ENCODE assay signal across 7 cellular contexts in genomic region chr3:195691596-195692360, GRCh38. TPM values are rescaled to one million over a fixed set of nuclear protein-coding genes. Genes with fewer than 3 reads are reported as not detected.
DNase-seq lines count a peak whose midpoint lies in the region; ATAC-seq, FAIRE-seq and TF ChIP-seq lines count a peak whose summit lies in the region.
"Not testable (repeated sequence)": the region's sequence is repeated elsewhere in the genome, so short reads cannot be mapped to it uniquely, and the experiment has no call there.

No MANE protein-coding gene starts in this region.

- peaks cover 32 to 46% of the 10 kb centered on the region in 2 donors for H3K36me3 Mint-ChIP-seq in activated naive CD4-positive, alpha-beta T cell treated with anti-CD3 and anti-CD28 coated beads, Interleukin-2, amount 50 U/mL, for 72 hours
- H3K36me3 Mint-ChIP-seq in brain: peaks cover 60% of the 10 kb centered on the region

- not testable (repeated sequence) for H3K4me2 ChIP-seq in HepG2 (ENCODE audit: low read depth, low read length)

- not testable (repeated sequence) for H3K4me3 ChIP-seq in WERI-Rb-1 (ENCODE audit: low read depth, low read length); HepG2 (replicated peaks in 1 of 3; ENCODE audit: insufficient read depth in 1 of 3, low read depth in 2 of 3, low read length in 3 of 3); gastrocnemius medialis

- ATAC-seq in activated naive CD4-positive, alpha-beta T cell treated with anti-CD3 and anti-CD28 coated beads, Interleukin-2, amount 50 U/mL, for 72 hours: peak; percentile 41 to 69
- ATAC-seq in HepG2, gastrocnemius medialis: not testable (repeated sequence)

- not testable (repeated sequence) for DNase-seq in WERI-Rb-1; activated naive CD4-positive, alpha-beta T cell treated with anti-CD3 and anti-CD28 coated beads, Interleukin-2, amount 50 U/mL, for 72 hours (ENCODE audit: low spot score in 2 of 2); HepG2 (ENCODE audit: low spot score); gastrocnemius medialis
- peak; percentile 67 for DNase-seq in activated CD8-positive, alpha-beta memory T cell treated with anti-CD3 and anti-CD28 coated beads, Interleukin-2, amount 50 U/mL, for 48 hours

- peaks cover 18% of the 10 kb centered on the region for H3K36me3 ChIP-seq in WERI-Rb-1
- peaks cover 6 to 15% of the 10 kb centered on the region in 2 experiments; a peak in 4 of 5 replicates for H3K36me3 ChIP-seq in HepG2 (replicated peaks in 1 of 2; ENCODE audit: control insufficient read depth in 1 of 2, insufficient read depth in 2 of 2, low read length in 2 of 2)
- peaks cover 0 to 40% of the 10 kb centered on the region in 2 donors for H3K36me3 ChIP-seq in gastrocnemius medialis

- TF ChIP-seq POLR2A in HepG2 (IDR thresholded peaks at IDR 0.05; ENCODE audit: insufficient read depth in 1 of 2, low read depth in 2 of 2, low read length in 2 of 2); gastrocnemius medialis (IDR thresholded peaks at IDR 0.05): not testable (repeated sequence)

- H3K27me3 Mint-ChIP-seq in brain: not testable (repeated sequence)

- TF ChIP-seq CTCF in WERI-Rb-1 (IDR thresholded peaks at IDR 0.05; ENCODE audit: low read depth, low read length); brain (conservative IDR thresholded peaks at IDR 0.05); HepG2 (CRISPR knock-in tag; IDR thresholded peaks at IDR 0.05); gastrocnemius medialis (IDR thresholded peaks at IDR 0.05 in 4 of 5, conservative IDR thresholded peaks at IDR 0.05 in 1 of 5): not testable (repeated sequence)

- not testable (repeated sequence) for H4K20me1 ChIP-seq in HepG2 (ENCODE audit: insufficient read depth, low read length)

- not testable (repeated sequence) for H3K79me2 ChIP-seq in HepG2 (ENCODE audit: insufficient read depth, low read length)

- H3K9ac ChIP-seq in HepG2 (ENCODE audit: insufficient read depth, low read depth, low read length): not testable (repeated sequence)

- not testable (repeated sequence) for H3K4me3 Mint-ChIP-seq in brain

- H3K4me1 Mint-ChIP-seq in brain: not testable (repeated sequence)

- H2AFZ ChIP-seq in HepG2 (ENCODE audit: low read length): not testable (repeated sequence)

- peak overlapping the region; percentile 93 to 98 for H3K27ac Mint-ChIP-seq in activated naive CD4-positive, alpha-beta T cell treated with anti-CD3 and anti-CD28 coated beads, Interleukin-2, amount 50 U/mL, for 72 hours
- peak overlapping the region in 3 of 5 experiments; percentile 4 to 51 (median 10) for H3K27ac Mint-ChIP-seq in brain

- POLR2A ChIA-PET in HepG2 (lab: Yijun Ruan, JAX): not testable (repeated sequence)

- TF ChIP-seq EP300 in Ishikawa (IDR thresholded peaks at IDR 0.05; ENCODE audit: borderline replicate concordance); HepG2 (IDR thresholded peaks at IDR 0.05; ENCODE audit: low read depth in 2 of 2, low read length in 2 of 2); HepG2 (CRISPR knock-in tag; IDR thresholded peaks at IDR 0.05; ENCODE audit: borderline replicate concordance): not testable (repeated sequence)

- intact Hi-C loops in HepG2 (cut with micrococcal nuclease; ENCODE audit: unreplicated experiment); gastrocnemius medialis (cut with DNase I; ENCODE audit: low total_unique reads): not testable (repeated sequence)

- not testable (repeated sequence) for TF ChIP-seq RAD21 in Ishikawa (IDR thresholded peaks at IDR 0.05; ENCODE audit: low read depth); HepG2 (CRISPR knock-in tag; IDR thresholded peaks at IDR 0.05)

- CTCF ChIA-PET in HepG2 (lab: Yijun Ruan, JAX; ENCODE audit: low intra/inter-chr PET ratio, low total read pairs): not testable (repeated sequence)

- BruUV-seq in HepG2 (replicated peaks; lab: Mats Ljungman, UMichigan): TSS peak; percentile 18

- not testable (repeated sequence) for H3K9me3 ChIP-seq in WERI-Rb-1 (ENCODE audit: severe bottlenecking); HepG2 (ENCODE audit: low read length); gastrocnemius medialis

- 90% methylated on average over 9 of the region's 11 CpGs for WGBS in HepG2 (ENCODE audit: low lambda C conversion rate)

- in situ Hi-C loops in HepG2 (cut with HindIII; ENCODE audit: extremely low pct_ligation_motif_present, low pct_unique_long_range_greater_than_20kb) (loop anchor here (25.0 kb wide), 1 partner anchor 271 kb away; no protein-coding TSS in a partner anchor), gastrocnemius medialis (cut with MboI; ENCODE audit: low sequenced_read_pairs in 4 of 4) (loop anchor here in 1 of 4 donors (25.0 kb wide), 1 partner anchor 271 kb away; no protein-coding TSS in a partner anchor)

- H3K9me3 Mint-ChIP-seq in activated naive CD4-positive, alpha-beta T cell treated with anti-CD3 and anti-CD28 coated beads, Interleukin-2, amount 50 U/mL, for 72 hours; brain: not testable (repeated sequence)

- H3K4me1 ChIP-seq in HepG2 (ENCODE audit: insufficient read depth, low read length): not testable (repeated sequence)
- peaks cover 10 to 12% of the 10 kb centered on the region in 2 donors for H3K4me1 ChIP-seq in gastrocnemius medialis

- not testable (repeated sequence) for FAIRE-seq in HepG2 (lab: Jason Lieb, UNC)

- H3K27ac ChIP-seq in WERI-Rb-1: peak overlapping the region; percentile 28; the same call in 1 of the 2 replicates
- not testable (repeated sequence) for H3K27ac ChIP-seq in HepG2 (ENCODE audit: extremely low read length, insufficient read depth, low read length)
- peak overlapping the region in 3 of 4 donors; percentile 28 to 66 (median 35) for H3K27ac ChIP-seq in gastrocnemius medialis

- not testable (repeated sequence) for H3K27me3 ChIP-seq in WERI-Rb-1 (ENCODE audit: insufficient read depth, low read depth, severe bottlenecking); HepG2 (ENCODE audit: control insufficient read depth in 1 of 2, insufficient read depth in 2 of 2, low read length in 2 of 2); gastrocnemius medialis

RNA-seq across cellular contexts. Expression of gene MUC20, which starts 29.0 kb away (rescaled TPM):
- total RNA-seq in activated naive CD4-positive, alpha-beta T cell treated with anti-CD3 and anti-CD28 coated beads, Interleukin-2, amount 50 U/mL, for 72 hours: 1 to 10 TPM; 2.2 to 3.6 TPM
- polyA plus RNA-seq in brain (ENCODE audit: insufficient read depth, low read depth, low replicate concordance) (0.17 TPM), HepG2 (2011; rRNA removed) (0.83 and 1.2 TPM in 2 replicates)
- total RNA-seq in HepG2 (2016; rRNA removed; fragmentation: Illumina TruSeq; extraction: Trizol) (0.24 TPM in 1 of 2 replicates, not detected in the other), gastrocnemius medialis (1 to 10 TPM; 1.5 to 7.0 (median 3.2) TPM)
- not detected in 2 replicates for total RNA-seq in HepG2 (2016; cell fraction: cytosol; rRNA removed; fragmentation: Illumina TruSeq; extraction: Trizol; ENCODE audit: low read depth)
- 0.09 TPM in 1 of 2 replicates, not detected in the other for total RNA-seq in HepG2 (2016; cell fraction: insoluble cytoplasmic fraction; rRNA removed; fragmentation: Illumina TruSeq; extraction: Trizol)
- total RNA-seq in HepG2 (2016; cell fraction: membrane; rRNA removed; fragmentation: Illumina TruSeq; extraction: Trizol): not detected in 2 replicates
- total RNA-seq in HepG2 (2016; cell fraction: nucleus; rRNA removed; fragmentation: Illumina TruSeq; extraction: Trizol): 0.34 TPM in 1 of 2 replicates, not detected in the other
- polyA plus RNA-seq in HepG2 (2011; cell fraction: cytosol; rRNA removed): 0.35 and 0.39 TPM in 2 replicates
- polyA plus RNA-seq in HepG2 (2011; cell fraction: nucleus; rRNA removed): 4.6 and 6.0 TPM in 2 replicates
- 1.5 and 1.9 TPM in 2 replicates for polyA plus RNA-seq in HepG2 (2012)
- 0.11 TPM in 1 of 2 replicates, not detected in the other for polyA plus RNA-seq in HepG2 (2016; cell fraction: cytosol; fragmentation: Illumina TruSeq; extraction: Trizol; ENCODE audit: low read depth)
- 0.23 TPM in 1 of 2 replicates, not detected in the other for polyA plus RNA-seq in HepG2 (2016; cell fraction: insoluble cytoplasmic fraction; fragmentation: Illumina TruSeq; extraction: Trizol; ENCODE audit: low read depth)
- 0.16 and 0.24 TPM in 2 replicates for polyA plus RNA-seq in HepG2 (2016; cell fraction: membrane; fragmentation: Illumina TruSeq; extraction: Trizol; ENCODE audit: low read depth)
- 0.79 and 1.7 TPM in 2 replicates for polyA plus RNA-seq in HepG2 (2016; cell fraction: nucleus; fragmentation: Illumina TruSeq; extraction: Trizol; ENCODE audit: insufficient read depth, low read depth)
- 0.23 and 0.48 TPM in 2 replicates for polyA minus RNA-seq in HepG2 (2011; rRNA and poly(A)+ RNA removed; ENCODE audit: low replicate concordance)
- polyA minus RNA-seq in HepG2 (2011; cell fraction: cytosol; rRNA and poly(A)+ RNA removed): not detected in 2 replicates
- 1.2 TPM in 1 of 2 replicates, not detected in the other for polyA minus RNA-seq in HepG2 (2011; cell fraction: nucleus; rRNA and poly(A)+ RNA removed)
